In the genomic region with DNA sequence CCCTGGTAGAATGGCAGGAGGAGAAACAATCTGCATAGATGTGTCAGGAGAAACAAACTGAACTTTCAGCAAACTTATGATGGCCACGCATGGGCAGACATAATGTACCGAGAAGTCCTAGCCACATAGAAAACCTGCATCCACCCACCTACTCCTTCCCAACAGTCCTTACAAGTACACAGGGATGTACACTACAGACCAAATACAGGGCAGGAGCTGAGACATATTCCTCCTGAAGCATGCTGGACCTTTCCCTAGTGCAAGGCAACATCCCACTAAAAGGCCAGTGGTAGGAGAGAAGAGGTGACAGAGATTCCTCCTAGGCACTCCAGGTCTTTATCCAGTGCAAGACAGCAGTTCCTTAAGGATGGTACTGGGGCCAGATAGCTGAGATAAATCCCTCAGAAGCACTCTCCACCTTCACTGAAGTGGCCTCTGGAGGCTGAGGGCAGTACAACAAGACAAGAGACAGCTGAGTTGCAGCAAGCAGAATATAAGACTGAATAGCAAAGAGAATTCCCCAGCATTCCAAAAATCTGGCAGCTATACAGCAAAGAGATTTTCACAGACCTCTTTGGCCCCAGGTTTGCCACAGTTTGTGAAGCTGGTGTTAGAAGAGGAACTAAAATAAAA, we compare ENCODE assay signal across 8 cellular contexts. TPM values are rescaled to one million over a fixed set of nuclear protein-coding genes. Genes with fewer than 3 reads are reported as not detected.
DNase-seq lines count a peak whose midpoint lies in the region; ATAC-seq and TF ChIP-seq lines count a peak whose summit lies in the region.

No MANE protein-coding gene starts in this region.

- H3K4me3 ChIP-seq in breast epithelium (no peak overlapping the region), thyroid gland (replicated peaks in 1 of 3) (no peak overlapping the region)

- TF ChIP-seq POLR2A in breast epithelium (IDR thresholded peaks at IDR 0.05) (no peak), thyroid gland (IDR thresholded peaks at IDR 0.05) (no peak)

- CTCF ChIA-PET in MCF 10A (lab: Yijun Ruan, JAX), result interaction anchor here (0.6 to 1.8 kb wide), 12 partner anchors 8 to 274 kb away, joined by 3 to 11 read pairs (median 4); no protein-coding TSS in a partner anchor

- intact Hi-C loops in MCF 10A (cut with micrococcal nuclease), result loop anchor here (10.0 kb wide), 1 partner anchor 278 kb away; no protein-coding TSS in a partner anchor
- intact Hi-C loops in breast epithelium (cut with DNase I; ENCODE audit: low total_unique reads), result no loop called here
- intact Hi-C loops in thyroid gland (cut with DNase I), result no loop called here

- ATAC-seq in GM19351 (IDR thresholded peaks at IDR 0.05; ENCODE audit: unreplicated experiment) (no peak), HG03457 (IDR thresholded peaks at IDR 0.05; ENCODE audit: unreplicated experiment) (no peak), GM21723 (IDR thresholded peaks at IDR 0.05; ENCODE audit: unreplicated experiment) (no peak)

- no peaks in the 10 kb centered on the region for H3K4me1 Mint-ChIP-seq in MCF 10A (ENCODE audit: insufficient read depth, unreplicated experiment)

- no peaks in the 10 kb centered on the region for H3K27me3 ChIP-seq in breast epithelium
- H3K27me3 ChIP-seq in thyroid gland, result no peaks in the 10 kb centered on the region

- POLR2A ChIA-PET in MCF 10A (lab: Yijun Ruan, JAX), result interaction anchor here (0.7 to 1.3 kb wide), 4 partner anchors 11 to 1274 kb away, joined by 3 to 9 read pairs (median 3); partner anchors contain the start of gene VWA8

- H3K9me3 Mint-ChIP-seq in MCF 10A (ENCODE audit: unreplicated experiment), result no peaks in the 10 kb centered on the region

- H3K9me3 ChIP-seq in breast epithelium (peaks cover 0 to 15% of the 10 kb centered on the region in 2 donors), thyroid gland (no peaks in the 10 kb centered on the region)

- WGBS in thyroid gland, 2 donors, result 91 to 93% methylated on average over 2 of the region's 2 CpGs

- H3K4me1 ChIP-seq in breast epithelium (no peaks in the 10 kb centered on the region), thyroid gland (peaks cover 0 to 3% of the 10 kb centered on the region in 2 donors)

- no peak overlapping the region for H3K27ac Mint-ChIP-seq in MCF 10A (ENCODE audit: low read depth, unreplicated experiment)

- H3K4me3 Mint-ChIP-seq in MCF 10A (ENCODE audit: unreplicated experiment), result no peak overlapping the region

- TF ChIP-seq CTCF in MCF 10A (IDR thresholded peaks at IDR 0.05; ENCODE audit: unreplicated experiment) (no peak), breast epithelium (IDR thresholded peaks at IDR 0.05) (peak in 1 of 3 donors; percentile 29), thyroid gland (IDR thresholded peaks at IDR 0.05) (peak in 1 of 6 experiments; percentile 14)

- no TSS peak for BruUV-seq in MCF 10A (replicated peaks; lab: Mats Ljungman, UMichigan)

- no peaks in the 10 kb centered on the region for H3K27me3 Mint-ChIP-seq in MCF 10A (ENCODE audit: insufficient read depth, unreplicated experiment)

- H3K36me3 ChIP-seq in breast epithelium, result no peaks in the 10 kb centered on the region
- peaks cover 0 to 7% of the 10 kb centered on the region in 2 donors for H3K36me3 ChIP-seq in thyroid gland

- DNase-seq in MCF 10A (ENCODE audit: unreplicated experiment), result peak; percentile 34
- DNase-seq in breast epithelium (ENCODE audit: low spot score in 2 of 2), result no peak
- DNase-seq in RPMI7951 (ENCODE audit: low read depth), result peak; percentile 48
- peak; percentile 30 for DNase-seq in foreskin melanocyte
- peak; percentile 6 to 8 for DNase-seq in thyroid gland

- H3K36me3 Mint-ChIP-seq in MCF 10A (ENCODE audit: insufficient read depth, unreplicated experiment), result peaks cover 35% of the 10 kb centered on the region

- H3K27ac ChIP-seq in breast epithelium (no peak overlapping the region), thyroid gland (no peak overlapping the region)

RNA-seq across cellular contexts. Expression of gene VWA8, which starts 18.3 kb away (rescaled TPM):
- total RNA-seq in MCF 10A (2022) (20.1 and 21.4 TPM in 2 replicates), breast epithelium (10 to 100 TPM; 18.4 to 43.5 (median 34.7) TPM), thyroid gland (10 to 100 TPM; 27.1 to 39.7 (median 30.4) TPM)
- total RNA-seq in RPMI7951 (2014; rRNA removed; shearing (Covaris generic)), result 5.7 and 8.5 TPM in 2 replicates

Comparison
In these comparisons a context has a peak if more than half of its experiments do, and no peak if none do; other contexts are left out.
1. DNase-seq: peak in MCF 10A (single experiment), RPMI7951 (single experiment), foreskin melanocyte (single experiment) and thyroid gland (2 of 2); none in breast epithelium (0 of 2).